Comparison of ENCODE assay signal across 1 cellular context in genomic region chr10:51137741-51138529, GRCh38.
TF ChIP-seq lines count a peak whose summit lies in the region.

No MANE protein-coding gene starts in this region.

TF ChIP-seq in IMR-90, 13 proteins besides CTCF, POLR2A, EP300 and RAD21:
- no peak for TF ChIP-seq BHLHE40 (IDR thresholded peaks at IDR 0.05; ENCODE audit: low read depth, low read length)
- TF ChIP-seq CEBPB (IDR thresholded peaks at IDR 0.05; ENCODE audit: low read depth, low read length): peak; percentile 88
- no peak for TF ChIP-seq RFX5 (IDR thresholded peaks at IDR 0.05; ENCODE audit: low read depth, low read length)
- no peak for TF ChIP-seq FOS (IDR thresholded peaks at IDR 0.05; ENCODE audit: low read depth, low read length)
- no peak for TF ChIP-seq MXI1 (IDR thresholded peaks at IDR 0.05; ENCODE audit: borderline replicate concordance, low read depth, low read length)
- TF ChIP-seq SMC3 (IDR thresholded peaks at IDR 0.05; ENCODE audit: low read depth, low read length): no peak
- peak; percentile 33; the same call in 1 of the 2 replicates for TF ChIP-seq USF2 (IDR thresholded peaks at IDR 0.05; ENCODE audit: low read depth, low read length)
- no peak for TF ChIP-seq MAZ (IDR thresholded peaks at IDR 0.05; ENCODE audit: borderline replicate concordance, low read depth, low read length)
